Comparison of ENCODE assay signal across 10 cellular contexts in the genomic region with DNA sequence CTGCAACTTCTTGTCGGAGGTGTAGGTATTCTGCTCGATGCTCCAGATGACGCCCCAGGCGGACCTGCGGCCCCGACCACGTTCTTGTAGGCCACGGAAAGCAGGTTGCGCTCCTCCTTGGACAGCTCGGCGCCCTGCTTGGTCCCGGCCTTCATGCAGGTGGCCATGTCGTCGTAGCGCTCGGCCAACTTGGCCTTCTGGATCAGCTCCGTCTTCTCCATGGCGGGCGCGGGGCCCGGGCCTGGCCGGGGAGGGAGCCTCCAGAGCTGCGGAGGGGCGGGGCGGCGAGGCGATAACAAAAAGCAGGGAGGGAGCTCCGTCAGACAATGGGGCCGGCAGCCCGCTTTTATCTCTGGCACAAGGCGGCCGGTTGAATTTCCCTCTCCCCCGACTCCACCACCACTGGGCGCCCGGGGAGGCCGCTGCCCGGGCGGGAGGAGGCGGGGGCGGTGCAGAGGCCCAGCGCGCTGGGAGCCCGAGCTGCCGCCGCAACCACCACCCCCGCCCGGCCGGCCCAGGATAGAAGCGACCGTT. TPM values are rescaled to one million over a fixed set of nuclear protein-coding genes. Genes with fewer than 3 reads are reported as not detected.
DNase-seq lines count a peak whose midpoint lies in the region; ATAC-seq and TF ChIP-seq lines count a peak whose summit lies in the region.
"Had no signal": no experiment of that assay in that cellular context is flagged by ENCODE, and none has a peak within 500 bp of the region (broad histone marks: within the 10 kb centered on the region; RNA-seq: fewer than 3 reads in every experiment).

No MANE protein-coding gene starts in this region.

- H3K4me1 ChIP-seq in right atrium auricular region (no peaks in the 10 kb centered on the region), trophoblast cell (ENCODE audit: control insufficient read depth in 1 of 2, insufficient read depth in 2 of 2, low read length in 2 of 2) (peaks cover 0 to 2% of the 10 kb centered on the region in 2 experiments)

- peak overlapping the region; percentile 58 for H3K4me2 ChIP-seq in trophoblast cell (ENCODE audit: low read length)

- no peaks in the 10 kb centered on the region for H3K79me1 ChIP-seq in trophoblast cell (ENCODE audit: low read length)

- H3K9me3 ChIP-seq in right atrium auricular region (no peaks in the 10 kb centered on the region), trophoblast cell (ENCODE audit: insufficient read depth, low read depth, low read length) (no peaks in the 10 kb centered on the region)

- H3K79me2 ChIP-seq in trophoblast cell (ENCODE audit: control insufficient read depth, insufficient read depth, low read length, poor library complexity): no peaks in the 10 kb centered on the region

- no peak overlapping the region for H4K12ac ChIP-seq in trophoblast cell (ENCODE audit: low read depth, low read length)

- TF ChIP-seq CTCF in astrocyte of the cerebellum (IDR thresholded peaks at IDR 0.05; ENCODE audit: low read depth, low read length, missing control alignments) (no peak), right atrium auricular region (IDR thresholded peaks at IDR 0.05) (no peak)

- no peak overlapping the region for H3K18ac ChIP-seq in trophoblast cell (ENCODE audit: low read length)

- whole genome bisulfite sequencing in trophoblast cell (ENCODE audit: extremely low coverage, insufficient coverage, insufficient read length): no CpG with 5 or more reads among the region's 50 CpGs

- peak overlapping the region; percentile 21 for H3K4me3 ChIP-seq in astrocyte of the cerebellum (ENCODE audit: low read depth, low read length)
- peak overlapping the region; percentile 10 to 33 for H3K4me3 ChIP-seq in right atrium auricular region
- peak overlapping the region; percentile 43 for H3K4me3 ChIP-seq in trophoblast cell (ENCODE audit: low read depth, low read length)
- H3K4me3 ChIP-seq: GM12878 had no signal

- no peak overlapping the region for H2AFZ ChIP-seq in trophoblast cell (ENCODE audit: insufficient read depth, low read length, poor library complexity)

- H4K91ac ChIP-seq in trophoblast cell (ENCODE audit: low read depth, low read length): peak overlapping the region; percentile 8

- no peak overlapping the region for H2BK5ac ChIP-seq in trophoblast cell (ENCODE audit: low read depth, low read length, poor library complexity)

- in situ Hi-C loops in astrocyte of the cerebellum (cut with HindIII; ENCODE audit: low sequenced_read_pairs): no loop called here

- no peak overlapping the region for H2AK5ac ChIP-seq in trophoblast cell (ENCODE audit: low read length)

- ATAC-seq in GM18519 (IDR thresholded peaks at IDR 0.05; ENCODE audit: low FRiP score, unreplicated experiment): no peak
- ATAC-seq in GM21825 (IDR thresholded peaks at IDR 0.05; ENCODE audit: unreplicated experiment): no peak
- ATAC-seq in HG02798 (IDR thresholded peaks at IDR 0.05; ENCODE audit: poor library complexity, unreplicated experiment): no peak
- ATAC-seq in GM21515 (IDR thresholded peaks at IDR 0.05; ENCODE audit: unreplicated experiment): no peak
- ATAC-seq: GM12878 had no signal

- H3K23ac ChIP-seq in trophoblast cell (ENCODE audit: low read length): no peak overlapping the region

- no peak overlapping the region for H2BK12ac ChIP-seq in trophoblast cell (ENCODE audit: low read length)

- no peaks in the 10 kb centered on the region for H3K27me3 ChIP-seq in right atrium auricular region
- no peaks in the 10 kb centered on the region for H3K27me3 ChIP-seq in trophoblast cell (ENCODE audit: insufficient read depth, low read length)

- H3K36me3 ChIP-seq in right atrium auricular region (no peaks in the 10 kb centered on the region), trophoblast cell (ENCODE audit: control insufficient read depth in 1 of 2, insufficient read depth in 2 of 2, low read length in 2 of 2) (no peaks in the 10 kb centered on the region)

- no peak overlapping the region for H3K9ac ChIP-seq in trophoblast cell (ENCODE audit: low read length)

- no peak overlapping the region for H3K4ac ChIP-seq in trophoblast cell (ENCODE audit: low read depth, low read length)

- H2BK120ac ChIP-seq in trophoblast cell (ENCODE audit: insufficient read depth, low read length, poor library complexity): no peak overlapping the region

- no peak overlapping the region for H3K27ac ChIP-seq in right atrium auricular region
- no peak overlapping the region for H3K27ac ChIP-seq in trophoblast cell (ENCODE audit: low read depth, low read length)

- H4K8ac ChIP-seq in trophoblast cell (ENCODE audit: low read depth, low read length): peak overlapping the region; percentile 6

- peak; percentile 91 for DNase-seq in ELF-1 (ENCODE audit: low read depth, low spot score)
- DNase-seq in astrocyte of the cerebellum (ENCODE audit: low read depth): no peak
- no peak for DNase-seq in right atrium auricular region (ENCODE audit: low spot score)
- DNase-seq in trophoblast cell: peak in 1 of 2 donors; percentile 18
- DNase-seq: NCI-H1417 had no signal

- H3K14ac ChIP-seq in trophoblast cell (ENCODE audit: low read length): no peak overlapping the region

RNA-seq across cellular contexts. Expression of gene DRP2, which starts 28.3 kb away (rescaled TPM):
- under 1 TPM in 1 of 2 donors, not detected in 1; 0.04 TPM for total RNA-seq in right atrium auricular region
- polyA plus RNA-seq in trophoblast cell (2013): 0.70 and 0.72 TPM in 2 replicates
